In the genomic region with DNA sequence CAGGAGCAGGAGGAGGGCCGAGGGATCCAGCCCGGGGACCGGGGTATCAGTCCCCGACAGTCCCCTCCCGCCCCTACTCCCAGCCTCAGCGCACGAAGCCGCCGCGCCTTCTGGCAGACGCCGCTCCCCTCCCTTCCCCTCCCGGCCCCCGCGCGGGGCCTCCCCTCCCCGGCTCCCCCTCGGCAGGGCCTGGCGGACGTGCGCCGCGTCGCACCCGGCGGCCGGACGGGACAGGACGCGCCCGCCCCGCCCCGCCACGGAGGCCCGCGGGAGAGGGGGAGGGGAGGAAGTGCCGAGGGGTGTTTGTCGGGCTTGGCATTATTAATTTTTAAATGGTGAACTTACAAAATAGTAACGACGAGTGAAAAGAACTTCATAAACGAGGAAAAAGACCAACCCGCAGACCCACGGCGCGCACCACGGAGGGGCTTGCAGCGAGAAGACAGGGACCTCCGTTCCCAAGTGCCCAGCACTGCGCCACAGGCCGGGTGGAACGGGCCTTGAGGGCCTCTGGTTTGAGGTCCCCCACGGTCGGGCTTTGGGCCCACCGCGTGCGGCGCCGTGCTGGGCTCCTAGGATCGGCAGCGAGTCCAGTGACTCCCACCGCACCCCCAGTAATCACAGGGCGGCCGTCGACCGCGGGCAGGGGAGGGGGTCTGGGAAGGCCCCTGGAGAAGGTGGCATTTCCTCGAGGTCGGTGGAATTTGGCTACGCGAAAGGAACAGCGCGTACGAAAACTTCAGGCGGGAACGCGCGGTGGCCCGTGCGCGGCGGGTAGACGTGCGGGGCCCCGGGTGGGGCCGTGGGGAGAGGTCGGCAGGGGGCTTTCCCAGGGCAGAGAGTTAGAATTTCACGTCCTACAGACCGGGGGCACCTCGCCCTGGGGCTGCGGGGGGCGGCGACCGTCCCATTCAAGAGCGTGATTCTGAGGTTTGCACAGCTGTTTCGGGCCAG, we compare ENCODE assay signal across 8 cellular contexts. TPM values are rescaled to one million over a fixed set of nuclear protein-coding genes. Genes with fewer than 3 reads are reported as not detected.
A peak's percentile ranks its signal among the peaks of the same experiment; 100 is the strongest.
DNase-seq lines count a peak whose midpoint lies in the region; ATAC-seq lines count a peak whose summit lies in the region.

No MANE protein-coding gene starts in this region.

- H3K4me1 ChIP-seq in mucosa of rectum (ENCODE audit: control insufficient read depth in 2 of 2, insufficient read depth in 2 of 2, low read length in 2 of 2) (peaks cover 51 to 56% of the 10 kb centered on the region in 2 donors), subcutaneous abdominal adipose tissue (ENCODE audit: control insufficient read depth in 5 of 5, insufficient read depth in 5 of 5, low read length in 5 of 5) (peaks cover 7 to 62% (median 54%) of the 10 kb centered on the region in 5 donors)

- peak; percentile 20 for ATAC-seq in HG02642 (IDR thresholded peaks at IDR 0.05; ENCODE audit: poor library complexity, unreplicated experiment)
- peak; percentile 51 for ATAC-seq in esophagus mucosa

- peak overlapping the region; percentile 99 to 100 for H3K27ac ChIP-seq in mucosa of rectum (ENCODE audit: low read depth in 2 of 2, low read length in 2 of 2)
- H3K27ac ChIP-seq in subcutaneous abdominal adipose tissue (ENCODE audit: low read depth, low read length): peak overlapping the region; percentile 95

- no peaks in the 10 kb centered on the region for H3K27me3 ChIP-seq in mucosa of rectum (ENCODE audit: control insufficient read depth in 2 of 2, insufficient read depth in 2 of 2, low read length in 2 of 2)
- no peaks in the 10 kb centered on the region for H3K27me3 ChIP-seq in subcutaneous abdominal adipose tissue (ENCODE audit: control insufficient read depth in 5 of 5, insufficient read depth in 4 of 5, low read length in 5 of 5)

- H3K9ac ChIP-seq in mucosa of rectum (ENCODE audit: low read depth in 1 of 2, low read length in 2 of 2) (peak overlapping the region; percentile 92 to 95), subcutaneous abdominal adipose tissue (ENCODE audit: low read length in 5 of 5) (peak overlapping the region; percentile 73 to 85 (median 79))

- peak overlapping the region; percentile 85 to 89 for H3K4me3 ChIP-seq in mucosa of rectum (ENCODE audit: low read length in 2 of 2)
- peak overlapping the region; percentile 65 to 93 (median 78) for H3K4me3 ChIP-seq in subcutaneous abdominal adipose tissue (ENCODE audit: low read depth in 1 of 5, low read length in 5 of 5)

- DNase-seq in DMS79 treated with DMSO at 0.1 percent for 48 hours (lab: John Stamatoyannopoulos, UW) (peak; percentile 19), DMS79 (lab: John Stamatoyannopoulos, UW) (no peak), NCI-H460 (ENCODE audit: extremely low read depth, low read depth) (peak; percentile 61)
- peak; percentile 74 for DNase-seq in activated T-cell treated with anti-CD3 and anti-CD28 coated beads, Interleukin-2, amount 50 U/mL, for 1 hour

- H3K36me3 ChIP-seq in mucosa of rectum (ENCODE audit: control insufficient read depth in 2 of 2, insufficient read depth in 2 of 2, low read length in 2 of 2) (peaks cover 19 to 21% of the 10 kb centered on the region in 2 donors), subcutaneous abdominal adipose tissue (ENCODE audit: control insufficient read depth in 5 of 5, insufficient read depth in 5 of 5, low read length in 5 of 5) (peaks cover 0 to 24% (median 20%) of the 10 kb centered on the region in 5 donors)

- H3K9me3 ChIP-seq in mucosa of rectum (ENCODE audit: control insufficient read depth in 2 of 2, low read length in 2 of 2): no peaks in the 10 kb centered on the region
- H3K9me3 ChIP-seq in subcutaneous abdominal adipose tissue (ENCODE audit: control insufficient read depth in 5 of 5, low read length in 5 of 5): no peaks in the 10 kb centered on the region

RNA-seq across cellular contexts. Expression of gene CTDSP1, which starts 1.0 kb away (rescaled TPM):
- 63.8 and 68.7 TPM in 2 replicates for total RNA-seq in NCI-H460 (2014; rRNA removed; shearing (Covaris generic))
- polyA plus RNA-seq in NCI-H460 (2014; cell fraction: nucleus; rRNA removed): 86.5 and 88.7 TPM in 2 replicates
- total RNA-seq in esophagus mucosa: 64.2 TPM

RNA-seq across cellular contexts. Expression of gene SLC11A1, which starts 16.6 kb away (rescaled TPM):
- 0.32 and 1.2 TPM in 2 replicates for total RNA-seq in NCI-H460 (2014; rRNA removed; shearing (Covaris generic))
- polyA plus RNA-seq in NCI-H460 (2014; cell fraction: nucleus; rRNA removed): 0.53 and 0.92 TPM in 2 replicates
- total RNA-seq in esophagus mucosa: 3.5 TPM

RNA-seq across cellular contexts. Expression of gene VIL1, which starts 20.2 kb away (rescaled TPM):
- total RNA-seq in NCI-H460 (2014; rRNA removed; shearing (Covaris generic)): 0.02 TPM in 1 of 2 replicates, not detected in the other
- 1.8 TPM in 1 of 2 replicates, not detected in the other for polyA plus RNA-seq in NCI-H460 (2014; cell fraction: nucleus; rRNA removed)
- not detected for total RNA-seq in esophagus mucosa

RNA-seq across cellular contexts. Expression of gene CATIP, which starts 42.1 kb away (rescaled TPM):
- total RNA-seq in NCI-H460 (2014; rRNA removed; shearing (Covaris generic)): 0.59 TPM in 1 of 2 replicates, not detected in the other
- 0.25 and 2.2 TPM in 2 replicates for polyA plus RNA-seq in NCI-H460 (2014; cell fraction: nucleus; rRNA removed)
- total RNA-seq in esophagus mucosa: not detected
